8 cellular contexts compared by ENCODE assay signal in genomic region chr12:98532687-98533304, GRCh38. TPM values are rescaled to one million over a fixed set of nuclear protein-coding genes. Genes with fewer than 3 reads are reported as not detected.
DNase-seq lines count a peak whose midpoint lies in the region; ATAC-seq and TF ChIP-seq lines count a peak whose summit lies in the region.

No MANE protein-coding gene starts in this region.

- H3K4me3 ChIP-seq in DOHH2 (ENCODE audit: low read length): no peak overlapping the region
- H3K4me3 ChIP-seq in WI38 (ENCODE audit: low read depth, low read length): no peak overlapping the region
- H3K4me3 ChIP-seq in upper lobe of left lung: no peak overlapping the region
- no peak overlapping the region for H3K4me3 ChIP-seq in lower leg skin (ENCODE audit: low read depth, poor library complexity, severe bottlenecking)

- peaks cover 99% of the 10 kb centered on the region for H3K79me2 ChIP-seq in DOHH2 (ENCODE audit: control insufficient read depth, low read length)

- peak overlapping the region; percentile 34; the same call in 1 of the 2 replicates for H3K27ac ChIP-seq in 22Rv1
- no peak overlapping the region for H3K27ac ChIP-seq in DOHH2 (ENCODE audit: low read depth, low read length)
- no peak overlapping the region for H3K27ac ChIP-seq in upper lobe of left lung

- H3K27me3 ChIP-seq in DOHH2 (ENCODE audit: control insufficient read depth, low read length): no peaks in the 10 kb centered on the region
- no peaks in the 10 kb centered on the region for H3K27me3 ChIP-seq in upper lobe of left lung

- DNase-seq in MV-4-11 (lab: John Stamatoyannopoulos, UW) (peak; percentile 61), iPS-NIHi7 (ENCODE audit: extremely low spot score) (peak; percentile 57), upper lobe of left lung (no peak), lower leg skin (ENCODE audit: low spot score in 2 of 2) (no peak)

- 64 to 68% methylated on average over 4 of the region's 4 CpGs for WGBS in upper lobe of left lung, 2 donors
- WGBS in lower leg skin, 2 donors: 71 to 73% methylated on average over 4 of the region's 4 CpGs

- TF ChIP-seq EP300 in upper lobe of left lung (IDR thresholded peaks at IDR 0.05): no peak

- intact Hi-C loops in lower leg skin (cut with DNase I; ENCODE audit: low total_unique reads): no loop called here

- H3K36me3 ChIP-seq in DOHH2 (ENCODE audit: control insufficient read depth, low read length) (peaks cover 99% of the 10 kb centered on the region), upper lobe of left lung (peaks cover 3 to 75% (median 12%) of the 10 kb centered on the region in 4 donors)

- H3K9me2 ChIP-seq in DOHH2 (replicated peaks; ENCODE audit: control insufficient read depth, low read length): no peaks in the 10 kb centered on the region

- no peak overlapping the region for H3K4me2 ChIP-seq in DOHH2 (ENCODE audit: low read length)

- H3K4me1 ChIP-seq in DOHH2 (ENCODE audit: control insufficient read depth, low read length) (no peaks in the 10 kb centered on the region), upper lobe of left lung (no peaks in the 10 kb centered on the region)

- TF ChIP-seq CTCF in 22Rv1 (IDR thresholded peaks at IDR 0.05): peak; percentile 91
- TF ChIP-seq CTCF in DOHH2 (IDR thresholded peaks at IDR 0.05; ENCODE audit: low read depth, low read length, poor library complexity, severe bottlenecking): peak; percentile 72
- TF ChIP-seq CTCF in WI38 (IDR thresholded peaks at IDR 0.05; ENCODE audit: low read depth, low read length): peak; percentile 33; the same call in 1 of the 2 replicates
- peak; percentile 35 to 65 (median 52) for TF ChIP-seq CTCF in upper lobe of left lung (IDR thresholded peaks at IDR 0.05)
- TF ChIP-seq CTCF in lower leg skin (IDR thresholded peaks at IDR 0.05): no peak

- peaks cover 10% of the 10 kb centered on the region; the same call in 1 of the 2 replicates for H4K20me1 ChIP-seq in DOHH2 (ENCODE audit: control insufficient read depth, insufficient read depth, low read depth, low read length)

- ATAC-seq in upper lobe of left lung (ENCODE audit: low FRiP score in 2 of 2) (no peak), HG03097 (IDR thresholded peaks at IDR 0.05; ENCODE audit: low FRiP score, unreplicated experiment) (no peak)

- H3K9me3 ChIP-seq in DOHH2 (ENCODE audit: control insufficient read depth, insufficient read depth, low read length) (no peaks in the 10 kb centered on the region), upper lobe of left lung (no peaks in the 10 kb centered on the region)

- TF ChIP-seq POLR2A in upper lobe of left lung (IDR thresholded peaks at IDR 0.05): no peak
- no peak for TF ChIP-seq POLR2A in lower leg skin (IDR thresholded peaks at IDR 0.05)

- peaks cover 20% of the 10 kb centered on the region; the same call in 1 of the 2 replicates for H3F3A ChIP-seq in DOHH2 (ENCODE audit: control insufficient read depth, insufficient read depth)

RNA-seq across cellular contexts. Expression of gene TMPO, which starts 17.4 kb away (rescaled TPM):
- total RNA-seq in upper lobe of left lung (100 to 1,000 TPM in 2 of 6 donors, 10 to 100 TPM in 4; 40.0 to 124 (median 67.4) TPM), lower leg skin (10 to 100 TPM; 43.1 to 62.9 (median 54.8) TPM)

Comparison
In these comparisons a context has a peak if more than half of its experiments do, and no peak if none do; other contexts are left out.
1. CTCF ChIP-seq: peak in 22Rv1 (single experiment), DOHH2 (single experiment), WI38 (single experiment) and upper lobe of left lung (6 of 6); none in lower leg skin (0 of 3).
2. DNase-seq: peak in MV-4-11 (single experiment) and iPS-NIHi7 (single experiment); none in upper lobe of left lung (0 of 2) and lower leg skin (0 of 2).